Comparison of ENCODE assay signal across 19 cellular contexts in the genomic region with DNA sequence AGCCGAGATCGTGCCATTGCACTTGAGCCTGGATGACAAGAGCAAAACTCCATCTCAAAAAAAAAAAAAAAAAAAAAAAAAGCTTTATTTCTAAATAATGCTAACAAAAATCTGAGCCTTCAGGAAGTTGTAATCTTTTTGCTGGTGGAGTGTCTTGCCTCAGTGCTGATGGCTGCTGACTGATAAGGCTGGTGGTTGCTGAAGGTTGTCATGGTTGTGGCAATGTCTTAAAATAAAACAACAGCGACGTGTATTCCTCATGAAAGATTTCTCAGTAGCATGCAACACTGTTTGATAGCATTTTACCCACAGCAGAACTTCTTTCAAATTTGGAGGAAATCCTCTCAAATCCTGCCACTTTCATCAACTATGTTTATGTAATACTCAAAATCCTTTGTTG.
"Had no signal": no experiment of that assay in that cellular context is flagged by ENCODE, and none has a peak within 500 bp of the region (broad histone marks: within the 10 kb centered on the region; RNA-seq: fewer than 3 reads in every experiment).

No MANE protein-coding gene starts in this region.

- H3K4me3 Mint-ChIP-seq: effector memory CD8-positive, alpha-beta T cell; natural killer cell; neural crest cell had no signal

- H3K4me1 Mint-ChIP-seq: natural killer cell, neural crest cell had no signal

- H3K4me3 ChIP-seq: esophagus muscularis mucosa, gastrocnemius medialis, heart right ventricle, right atrium auricular region, sigmoid colon, skin epidermis, stomach, thoracic aorta, transverse colon had no signal

- H3K9me3 ChIP-seq: esophagus muscularis mucosa, gastrocnemius medialis, heart right ventricle, right atrium auricular region, sigmoid colon, stomach, thoracic aorta, transverse colon had no signal

- H3K27ac ChIP-seq: epithelial cell of prostate, esophagus muscularis mucosa, gastrocnemius medialis, heart right ventricle, right atrium auricular region, sigmoid colon, skin epidermis, stomach, thoracic aorta, transverse colon had no signal

- H3K27me3 Mint-ChIP-seq: effector memory CD8-positive, alpha-beta T cell had no signal

- H3K27ac Mint-ChIP-seq: effector memory CD8-positive, alpha-beta T cell; natural killer cell had no signal

- H3K36me3 Mint-ChIP-seq: natural killer cell had no signal

- H3K27me3 ChIP-seq: esophagus muscularis mucosa, gastrocnemius medialis, heart right ventricle, right atrium auricular region, sigmoid colon, stomach, transverse colon had no signal

- H3K4me1 ChIP-seq: esophagus muscularis mucosa, gastrocnemius medialis, heart right ventricle, right atrium auricular region, sigmoid colon, stomach, transverse colon had no signal

- H3K36me3 ChIP-seq: esophagus muscularis mucosa, gastrocnemius medialis, heart right ventricle, right atrium auricular region, sigmoid colon, stomach, thoracic aorta, transverse colon had no signal

- ATAC-seq: effector memory CD8-positive, alpha-beta T cell; gastrocnemius medialis; heart right ventricle; left lobe of liver; natural killer cell had no signal

- DNase-seq: effector memory CD8-positive, alpha-beta T cell; gastrocnemius medialis; heart right ventricle; hypothalamus; islet precursor cell; mammary epithelial cell; natural killer cell; sigmoid colon; stimulated activated CD4-positive, alpha-beta T cell treated with anti-CD3 and anti-CD28 coated beads, Interleukin-12 subunit alpha, Interleukin-12 subunit beta, amount 100 ng/mL, for 4 hours; stomach; substantia nigra; transverse colon had no signal

- H3K9me3 Mint-ChIP-seq: natural killer cell had no signal
